1 cellular context compared by ENCODE assay signal in genomic region chr11:74748211-74749126, GRCh38.
TF ChIP-seq lines count a peak whose summit lies in the region.

Gene RNF169 (plus strand): TSS chr11:74748849. CDS start chr11:74748881, 32 bp downstream.

TF ChIP-seq in HepG2, 621 proteins besides CTCF, POLR2A, EP300 and RAD21 (continued from another document and continues in another):
- TF ChIP-seq DMAP1 (CRISPR knock-in tag; IDR thresholded peaks at IDR 0.05) (no peak), KDM5B (CRISPR knock-in tag; IDR thresholded peaks at IDR 0.05; ENCODE audit: borderline replicate concordance) (peak; percentile 14; the same call in 1 of the 2 replicates), ARNT2 (CRISPR knock-in tag; IDR thresholded peaks at IDR 0.05; ENCODE audit: low read depth) (no peak; the same call in 1 of the 2 replicates), RNF219 (CRISPR knock-in tag; IDR thresholded peaks at IDR 0.05) (no peak), ZSCAN12 (CRISPR knock-in tag; IDR thresholded peaks at IDR 0.05) (0 out of 2 replicates have a peak, but pooled peaks have one; percentile 42), TRIM22 (IDR thresholded peaks at IDR 0.05) (no peak), SP5 (CRISPR knock-in tag; IDR thresholded peaks at IDR 0.05; ENCODE audit: borderline replicate concordance, low read depth) (0 out of 2 replicates have a peak, but pooled peaks have one; percentile 34), ZNF792 (CRISPR knock-in tag; IDR thresholded peaks at IDR 0.05) (peak; percentile 59; the same call in 1 of the 2 replicates), ELF1 (CRISPR knock-in tag; IDR thresholded peaks at IDR 0.05) (0 out of 2 replicates have a peak, but pooled peaks have one; percentile 41), TFDP2 (CRISPR knock-in tag; IDR thresholded peaks at IDR 0.05) (peak; percentile 29; the same call in 1 of the 2 replicates), PATZ1 (CRISPR knock-in tag; IDR thresholded peaks at IDR 0.05) (0 out of 2 replicates have a peak, but pooled peaks have one; percentile 27), FOXP1 (IDR thresholded peaks at IDR 0.05) (no peak), FOXP1 (CRISPR knock-in tag; IDR thresholded peaks at IDR 0.05) (no peak), CSRNP1 (CRISPR knock-in tag; IDR thresholded peaks at IDR 0.05) (no peak), MXD3 (CRISPR knock-in tag; IDR thresholded peaks at IDR 0.05) (no peak; the same call in 1 of the 2 replicates), ZNF503 (CRISPR knock-in tag; IDR thresholded peaks at IDR 0.05) (0 out of 2 replicates have a peak, but pooled peaks have one; percentile 7), GPBP1L1 (CRISPR knock-in tag; IDR thresholded peaks at IDR 0.05) (no peak), ESRRA (CRISPR knock-in tag; IDR thresholded peaks at IDR 0.05; ENCODE audit: low read depth) (no peak), NFIC (IDR thresholded peaks at IDR 0.05; ENCODE audit: low read length) (no peak), NR3C1 (CRISPR knock-in tag; IDR thresholded peaks at IDR 0.05) (no peak), ZNF205 (CRISPR knock-in tag; IDR thresholded peaks at IDR 0.05) (peak; percentile 49; the same call in 1 of the 2 replicates), TRAFD1 (CRISPR knock-in tag; IDR thresholded peaks at IDR 0.05; ENCODE audit: borderline replicate concordance) (0 out of 2 replicates have a peak, but pooled peaks have one; percentile 5), ZNF816 (CRISPR knock-in tag; IDR thresholded peaks at IDR 0.05; ENCODE audit: borderline replicate concordance) (0 out of 2 replicates have a peak, but pooled peaks have one; percentile 49), SIN3A (IDR thresholded peaks at IDR 0.05; ENCODE audit: borderline replicate concordance, low read depth, low read length) (no peak), ZMYM3 (CRISPR knock-in tag; IDR thresholded peaks at IDR 0.05) (no peak), ZBED4 (CRISPR knock-in tag; IDR thresholded peaks at IDR 0.05; ENCODE audit: borderline replicate concordance) (no peak), ZNF619 (CRISPR knock-in tag; IDR thresholded peaks at IDR 0.05) (no peak), SAP130 (CRISPR knock-in tag; IDR thresholded peaks at IDR 0.05; ENCODE audit: low read depth) (peak; percentile 28; the same call in 1 of the 2 replicates), YY1 (IDR thresholded peaks at IDR 0.05; ENCODE audit: insufficient read depth, insufficient replicate concordance, low read depth, low read length) (peak; percentile 96), TFE3 (CRISPR knock-in tag; IDR thresholded peaks at IDR 0.05) (no peak), ZNF432 (CRISPR knock-in tag; IDR thresholded peaks at IDR 0.05; ENCODE audit: borderline replicate concordance) (no peak), ZMAT3 (CRISPR knock-in tag; conservative IDR thresholded peaks at IDR 0.05) (no peak), ZNF773 (CRISPR knock-in tag; IDR thresholded peaks at IDR 0.05; ENCODE audit: borderline replicate concordance) (no peak; the same call in 1 of the 2 replicates), ZNF282 (IDR thresholded peaks at IDR 0.05; ENCODE audit: partially characterized antibody) (no peak), HMGA1 (CRISPR knock-in tag; conservative IDR thresholded peaks at IDR 0.05) (no peak)
